Comparison of ENCODE assay signal across 8 cellular contexts in the genomic region with DNA sequence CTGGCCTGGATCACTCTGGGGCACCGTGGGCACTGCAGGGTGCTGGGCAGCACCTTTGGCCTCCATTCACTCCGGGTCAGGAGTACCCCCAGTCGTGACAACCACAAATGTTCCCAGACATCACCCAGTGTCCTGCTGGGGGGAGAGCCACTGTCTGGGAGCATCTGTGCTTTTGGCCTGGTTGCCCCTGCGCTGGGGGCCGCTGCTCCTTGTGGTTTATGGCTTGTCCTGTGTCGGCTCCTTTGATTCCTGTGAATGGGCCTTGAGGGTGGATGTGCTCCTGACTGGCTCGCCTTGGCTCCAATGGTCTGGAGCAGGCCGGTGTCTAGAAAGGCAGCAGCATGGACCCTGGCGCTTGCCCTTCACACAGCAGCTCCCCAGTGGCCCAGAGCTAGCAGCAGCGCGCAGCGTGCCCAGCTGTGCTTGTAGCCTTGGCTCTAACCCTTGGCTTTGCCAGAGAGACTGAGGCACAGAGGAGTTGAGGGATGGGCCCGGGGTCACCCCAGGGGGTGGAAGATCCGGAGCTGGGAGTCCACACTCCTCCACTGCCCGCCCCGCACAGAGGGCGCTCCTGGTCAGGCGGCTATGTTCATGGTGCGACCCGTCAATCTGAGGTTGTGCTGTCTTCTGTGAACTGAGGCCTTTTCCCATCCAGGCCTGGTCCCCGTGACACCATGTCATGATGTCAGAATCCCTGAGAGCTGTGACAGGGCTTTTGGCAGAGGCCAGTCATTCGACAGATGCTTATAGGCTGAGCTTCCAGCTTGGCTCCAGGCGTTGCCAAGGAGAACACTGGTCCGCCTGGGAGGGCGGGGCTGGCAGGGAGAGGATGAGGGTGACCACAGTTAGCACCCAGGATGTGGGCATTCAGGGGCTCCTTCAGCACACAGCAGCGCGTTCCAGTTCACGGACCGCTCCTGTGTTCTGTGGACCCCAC. TPM values are rescaled to one million over a fixed set of nuclear protein-coding genes. Genes with fewer than 3 reads are reported as not detected.
DNase-seq lines count a peak whose midpoint lies in the region; ATAC-seq, FAIRE-seq and TF ChIP-seq lines count a peak whose summit lies in the region.

No MANE protein-coding gene starts in this region.

- H3K4me2 ChIP-seq in K562 (ENCODE audit: insufficient read depth, low read length) = no peak overlapping the region

- no TSS peak for BruUV-seq in K562 (replicated peaks; lab: Mats Ljungman, UMichigan)

- H3K27ac ChIP-seq in K562 (ENCODE audit: extremely low read depth, low read depth, low read length) (no peak overlapping the region; the same call in 2 of the 3 replicates), kidney (ENCODE audit: low read depth in 2 of 2, low read length in 2 of 2) (peak overlapping the region; percentile 48 to 60), temporal lobe (ENCODE audit: low read depth, low read length) (peak overlapping the region; percentile 95)

- ATAC-seq in K562 = no peak
- no peak for ATAC-seq in GM18907 (IDR thresholded peaks at IDR 0.05; ENCODE audit: unreplicated experiment)
- ATAC-seq in GM21576 (IDR thresholded peaks at IDR 0.05; ENCODE audit: unreplicated experiment) = no peak

- DNase-seq in NCI-H82 (lab: John Stamatoyannopoulos, UW) (peak; percentile 24), NCI-H82 treated with DMSO at 0.1 percent for 48 hours (lab: John Stamatoyannopoulos, UW; ENCODE audit: unreplicated experiment) (no peak), K562 (ENCODE audit: extremely low read depth in 1 of 4, low spot score in 3 of 4) (no peak), kidney (peak; percentile 85), DMS153 treated with DMSO at 0.1 percent for 48 hours (lab: John Stamatoyannopoulos, UW; ENCODE audit: unreplicated experiment) (no peak)

- no peak for TF ChIP-seq POLR2A in K562 (conservative IDR thresholded peaks at IDR 0.05)

- POLR2A ChIA-PET in K562 (lab: Yijun Ruan, JAX) = interaction anchor here (1.5 kb wide), 1 partner anchor 131 kb away, joined by 3 read pairs; no protein-coding TSS in a partner anchor

- no peak for TF ChIP-seq CTCF in K562 (IDR thresholded peaks at IDR 0.05 in 2 of 3, conservative IDR thresholded peaks at IDR 0.05 in 1 of 3; ENCODE audit: insufficient read depth in 2 of 3, low read depth in 1 of 3, low read length in 3 of 3)
- TF ChIP-seq CTCF in kidney (IDR thresholded peaks at IDR 0.05; ENCODE audit: borderline replicate concordance, extremely low read depth, insufficient read depth) = no peak

- H3K9me3 ChIP-seq in K562 (replicated peaks; ENCODE audit: control insufficient read depth, insufficient read depth, low read depth, low read length) (no peaks in the 10 kb centered on the region), kidney (ENCODE audit: control insufficient read depth in 1 of 2, low read length in 2 of 2) (no peaks in the 10 kb centered on the region)

- H3K27me3 ChIP-seq in K562 (ENCODE audit: control insufficient read depth in 2 of 2, insufficient read depth in 2 of 2, low read length in 2 of 2) = no peaks in the 10 kb centered on the region

- H3K9ac ChIP-seq in K562 (ENCODE audit: insufficient read depth in 1 of 2, low read depth in 2 of 2, low read length in 2 of 2) = peak overlapping the region in 1 of 2 experiments; percentile 93; a peak in 3 of 4 replicates
- H3K9ac ChIP-seq in kidney (ENCODE audit: low read length in 2 of 2) = peak overlapping the region in 1 of 2 donors; percentile 1

- H3K36me3 ChIP-seq in K562 (ENCODE audit: control insufficient read depth, insufficient read depth, low read length) = peaks cover 71% of the 10 kb centered on the region; the same call in 2 of the 3 replicates
- H3K36me3 ChIP-seq in kidney (ENCODE audit: control insufficient read depth in 1 of 2, insufficient read depth in 2 of 2, low read length in 2 of 2) = no peaks in the 10 kb centered on the region

- no peak overlapping the region for H2AFZ ChIP-seq in K562 (ENCODE audit: low read depth, low read length)

- in situ Hi-C loops in K562 (cut with MboI) = no loop called here

- TF ChIP-seq RAD21 in K562 (CRISPR knock-in tag; conservative IDR thresholded peaks at IDR 0.05 in 1 of 2, IDR thresholded peaks at IDR 0.05 in 1 of 2) = no peak

- H4K20me1 ChIP-seq in K562 (replicated peaks; ENCODE audit: control insufficient read depth, insufficient read depth, low read length) = peaks cover 66% of the 10 kb centered on the region

- peaks cover 90% of the 10 kb centered on the region for H3K79me2 ChIP-seq in K562 (ENCODE audit: control insufficient read depth, insufficient read depth, low read length)

- H3K4me3 ChIP-seq in K562 = no peak overlapping the region
- H3K4me3 ChIP-seq in kidney (ENCODE audit: low read length in 2 of 2) = no peak overlapping the region

- CTCF ChIA-PET in K562 (lab: Yijun Ruan, JAX; ENCODE audit: low intra/inter-chr PET ratio) = interaction anchor here (0.6 kb wide), 1 partner anchor 161 kb away, joined by 6 read pairs; no protein-coding TSS in a partner anchor

- H3K4me1 ChIP-seq in K562 (replicated peaks in 1 of 2; ENCODE audit: control insufficient read depth in 2 of 2, insufficient read depth in 2 of 2, low read length in 2 of 2) (peaks cover 40 to 89% of the 10 kb centered on the region in 2 experiments), kidney (ENCODE audit: control insufficient read depth in 1 of 2, insufficient read depth in 1 of 2, low read depth in 1 of 2, low read length in 2 of 2) (peaks cover 48 to 68% of the 10 kb centered on the region in 2 donors)

- WGBS in K562 (ENCODE audit: insufficient coverage, low coverage, missing lambda C conversion rate) = 92% methylated on average over 26 of the region's 29 CpGs

- intact Hi-C loops in K562 (cut with micrococcal nuclease) = no loop called here
- intact Hi-C loops in kidney (cut with DNase I) = no loop called here

- peaks cover 28% of the 10 kb centered on the region for H3K9me1 ChIP-seq in K562 (ENCODE audit: control insufficient read depth, insufficient read depth, low read length)

- FAIRE-seq in K562 (lab: Jason Lieb, UNC) (no peak), kidney (lab: Jason Lieb, UNC) (no peak)

- TF ChIP-seq EP300 in K562 (IDR thresholded peaks at IDR 0.05; ENCODE audit: low read length) = no peak

RNA-seq across cellular contexts. Expression of gene DAZAP1, which starts 4.1 kb away (rescaled TPM):
- 223 and 289 TPM in 2 replicates for total RNA-seq in K562 (2011; cell fraction: chromatin; rRNA removed; ENCODE audit: low replicate concordance)
- 105 and 117 TPM in 2 replicates for total RNA-seq in K562 (2011; cell fraction: nucleolus; rRNA removed)
- total RNA-seq in K562 (2011; cell fraction: nucleoplasm; rRNA removed) = 149 and 185 TPM in 2 replicates
- total RNA-seq in K562 (2014; rRNA removed) (222 and 244 TPM in 2 replicates), K562 (2014; rRNA removed; fragmentation: Illumina TruSeq; extraction: Trizol) (77.7 and 78.7 TPM in 2 replicates), K562 (2015; rRNA removed; fragmentation: Illumina TruSeq; extraction: Trizol) (139 and 143 TPM in 2 replicates), K562 (2021) (287 and 289 TPM in 2 replicates), kidney (98.5 TPM), temporal lobe (25.8 TPM)
- polyA plus RNA-seq in K562 (2011; rRNA removed) (125 and 155 TPM in 2 replicates), K562 (2014; fragmentation: Illumina TruSeq; extraction: Trizol) (142 and 156 TPM in 2 replicates), K562 (2014; fragmentation: Nextera tagmentation; extraction: Ambion mirVana) (10 to 100 TPM; 10.8 to 13.3 TPM), K562 (2014; rRNA removed) (250 and 266 TPM in 2 replicates), kidney (ENCODE audit: insufficient read depth, low read depth, low replicate concordance) (47.7 TPM)
- 57.6 and 123 TPM in 2 replicates for polyA plus RNA-seq in K562 (2011; cell fraction: cytosol; rRNA removed)
- polyA plus RNA-seq in K562 (2011; cell fraction: nucleus; rRNA removed) = 177 and 237 TPM in 2 replicates
- 116 and 140 TPM in 2 replicates for polyA plus RNA-seq in K562 (2012)
- 29.7 and 47.1 TPM in 2 replicates for polyA minus RNA-seq in K562 (2011; rRNA and poly(A)+ RNA removed)
- 61.3 and 62.0 TPM in 2 replicates for polyA minus RNA-seq in K562 (2011; cell fraction: cytosol; rRNA and poly(A)+ RNA removed)
- polyA minus RNA-seq in K562 (2011; cell fraction: nucleus; rRNA and poly(A)+ RNA removed) = 38.8 and 60.8 TPM in 2 replicates

RNA-seq across cellular contexts. Expression of gene GAMT, which starts 10.2 kb away (rescaled TPM):
- 8.0 and 26.2 TPM in 2 replicates for total RNA-seq in K562 (2011; cell fraction: chromatin; rRNA removed; ENCODE audit: low replicate concordance)
- 17.6 and 18.7 TPM in 2 replicates for total RNA-seq in K562 (2011; cell fraction: nucleolus; rRNA removed)
- 11.9 and 13.9 TPM in 2 replicates for total RNA-seq in K562 (2011; cell fraction: nucleoplasm; rRNA removed)
- total RNA-seq in K562 (2014; rRNA removed) = 35.2 and 47.8 TPM in 2 replicates
- 6.1 and 11.1 TPM in 2 replicates for total RNA-seq in K562 (2014; rRNA removed; fragmentation: Illumina TruSeq; extraction: Trizol)
- 25.9 and 28.7 TPM in 2 replicates for total RNA-seq in K562 (2015; rRNA removed; fragmentation: Illumina TruSeq; extraction: Trizol)
- 35.3 and 37.5 TPM in 2 replicates for total RNA-seq in K562 (2021)
- 27.2 and 42.1 TPM in 2 replicates for polyA plus RNA-seq in K562 (2011; rRNA removed)
- 46.5 and 96.1 TPM in 2 replicates for polyA plus RNA-seq in K562 (2011; cell fraction: cytosol; rRNA removed)
- 23.4 and 27.7 TPM in 2 replicates for polyA plus RNA-seq in K562 (2011; cell fraction: nucleus; rRNA removed)
- 44.0 and 47.8 TPM in 2 replicates for polyA plus RNA-seq in K562 (2012)
- 26.2 and 35.1 TPM in 2 replicates for polyA plus RNA-seq in K562 (2014; fragmentation: Illumina TruSeq; extraction: Trizol)
- polyA plus RNA-seq in K562 (2014; fragmentation: Nextera tagmentation; extraction: Ambion mirVana) = 1 to 10 TPM; 1.3 to 2.1 TPM
- polyA plus RNA-seq in K562 (2014; rRNA removed) = 33.3 and 37.8 TPM in 2 replicates
- polyA minus RNA-seq in K562 (2011; rRNA and poly(A)+ RNA removed) = 8.4 and 12.9 TPM in 2 replicates
- polyA minus RNA-seq in K562 (2011; cell fraction: cytosol; rRNA and poly(A)+ RNA removed) = 22.1 and 26.4 TPM in 2 replicates
- 6.7 and 7.7 TPM in 2 replicates for polyA minus RNA-seq in K562 (2011; cell fraction: nucleus; rRNA and poly(A)+ RNA removed)
- total RNA-seq in kidney = 16.3 TPM
- polyA plus RNA-seq in kidney (ENCODE audit: insufficient read depth, low read depth, low replicate concordance) = 209 TPM
- total RNA-seq in temporal lobe = 10.3 TPM

RNA-seq across cellular contexts. Expression of gene RPS15, which starts 26.7 kb away (rescaled TPM):
- 72.0 and 238 TPM in 2 replicates for total RNA-seq in K562 (2011; cell fraction: chromatin; rRNA removed; ENCODE audit: low replicate concordance)
- total RNA-seq in K562 (2011; cell fraction: nucleolus; rRNA removed) = 545 and 547 TPM in 2 replicates
- 383 and 585 TPM in 2 replicates for total RNA-seq in K562 (2011; cell fraction: nucleoplasm; rRNA removed)
- total RNA-seq in K562 (2014; rRNA removed) (2,649 and 2,867 TPM in 2 replicates), K562 (2014; rRNA removed; fragmentation: Illumina TruSeq; extraction: Trizol) (407 and 630 TPM in 2 replicates), K562 (2015; rRNA removed; fragmentation: Illumina TruSeq; extraction: Trizol) (1,267 and 1,272 TPM in 2 replicates), K562 (2021) (2,126 and 2,254 TPM in 2 replicates), kidney (893 TPM), temporal lobe (418 TPM)
- polyA plus RNA-seq in K562 (2011; rRNA removed) (957 and 1,566 TPM in 2 replicates), K562 (2014; fragmentation: Illumina TruSeq; extraction: Trizol) (912 and 1,907 TPM in 2 replicates), K562 (2014; fragmentation: Nextera tagmentation; extraction: Ambion mirVana) (100 to 1,000 TPM; 605 to 818 TPM), K562 (2014; rRNA removed) (2,791 and 3,285 TPM in 2 replicates), kidney (ENCODE audit: insufficient read depth, low read depth, low replicate concordance) (1,823 TPM)
- 3,186 and 4,296 TPM in 2 replicates for polyA plus RNA-seq in K562 (2011; cell fraction: cytosol; rRNA removed)
- polyA plus RNA-seq in K562 (2011; cell fraction: nucleus; rRNA removed) = 907 and 973 TPM in 2 replicates
- polyA plus RNA-seq in K562 (2012) = 2,701 and 2,899 TPM in 2 replicates
- 202 and 239 TPM in 2 replicates for polyA minus RNA-seq in K562 (2011; rRNA and poly(A)+ RNA removed)
- polyA minus RNA-seq in K562 (2011; cell fraction: cytosol; rRNA and poly(A)+ RNA removed) = 1,242 and 1,610 TPM in 2 replicates
- polyA minus RNA-seq in K562 (2011; cell fraction: nucleus; rRNA and poly(A)+ RNA removed) = 152 and 304 TPM in 2 replicates

RNA-seq across cellular contexts. Expression of gene NDUFS7, which starts 27.8 kb away (rescaled TPM):
- 66.7 and 198 TPM in 2 replicates for total RNA-seq in K562 (2011; cell fraction: chromatin; rRNA removed; ENCODE audit: low replicate concordance)
- 157 and 164 TPM in 2 replicates for total RNA-seq in K562 (2011; cell fraction: nucleolus; rRNA removed)
- total RNA-seq in K562 (2011; cell fraction: nucleoplasm; rRNA removed) = 136 and 201 TPM in 2 replicates
- total RNA-seq in K562 (2014; rRNA removed) (253 and 295 TPM in 2 replicates), K562 (2014; rRNA removed; fragmentation: Illumina TruSeq; extraction: Trizol) (4.9 and 6.0 TPM in 2 replicates), K562 (2015; rRNA removed; fragmentation: Illumina TruSeq; extraction: Trizol) (108 and 142 TPM in 2 replicates), K562 (2021) (266 and 293 TPM in 2 replicates), kidney (85.5 TPM), temporal lobe (21.4 TPM)
- polyA plus RNA-seq in K562 (2011; rRNA removed) (56.7 and 107 TPM in 2 replicates), K562 (2014; fragmentation: Illumina TruSeq; extraction: Trizol) (11.4 and 105 TPM in 2 replicates), K562 (2014; fragmentation: Nextera tagmentation; extraction: Ambion mirVana) (10 to 100 TPM; 28.2 to 60.6 TPM), K562 (2014; rRNA removed) (271 and 292 TPM in 2 replicates), kidney (ENCODE audit: insufficient read depth, low read depth, low replicate concordance) (265 TPM)
- 225 and 766 TPM in 2 replicates for polyA plus RNA-seq in K562 (2011; cell fraction: cytosol; rRNA removed)
- polyA plus RNA-seq in K562 (2011; cell fraction: nucleus; rRNA removed) = 159 and 202 TPM in 2 replicates
- 194 and 288 TPM in 2 replicates for polyA plus RNA-seq in K562 (2012)
- polyA minus RNA-seq in K562 (2011; rRNA and poly(A)+ RNA removed) = 32.1 and 38.2 TPM in 2 replicates
- polyA minus RNA-seq in K562 (2011; cell fraction: cytosol; rRNA and poly(A)+ RNA removed) = 125 and 190 TPM in 2 replicates
- 30.8 and 41.1 TPM in 2 replicates for polyA minus RNA-seq in K562 (2011; cell fraction: nucleus; rRNA and poly(A)+ RNA removed)

RNA-seq across cellular contexts. Expression of gene APC2, which starts 38.4 kb away (rescaled TPM):
- 0.56 and 1.4 TPM in 2 replicates for total RNA-seq in K562 (2011; cell fraction: chromatin; rRNA removed; ENCODE audit: low replicate concordance)
- total RNA-seq in K562 (2011; cell fraction: nucleolus; rRNA removed) = 0.66 and 1.3 TPM in 2 replicates
- 0.44 and 0.53 TPM in 2 replicates for total RNA-seq in K562 (2011; cell fraction: nucleoplasm; rRNA removed)
- 0.05 and 0.08 TPM in 2 replicates for total RNA-seq in K562 (2014; rRNA removed)
- 0.04 TPM in 1 of 2 replicates, not detected in the other for total RNA-seq in K562 (2014; rRNA removed; fragmentation: Illumina TruSeq; extraction: Trizol)
- total RNA-seq in K562 (2015; rRNA removed; fragmentation: Illumina TruSeq; extraction: Trizol) = 0.04 TPM in 1 of 2 replicates, not detected in the other
- 0.27 and 0.40 TPM in 2 replicates for total RNA-seq in K562 (2021)
- polyA plus RNA-seq in K562 (2011; rRNA removed) = 0.01 and 0.06 TPM in 2 replicates
- 0.03 and 0.04 TPM in 2 replicates for polyA plus RNA-seq in K562 (2011; cell fraction: cytosol; rRNA removed)
- 0.13 and 0.21 TPM in 2 replicates for polyA plus RNA-seq in K562 (2011; cell fraction: nucleus; rRNA removed)
- polyA plus RNA-seq in K562 (2012) = 0.43 and 0.48 TPM in 2 replicates
- 0.01 TPM in 2 replicates for polyA plus RNA-seq in K562 (2014; fragmentation: Illumina TruSeq; extraction: Trizol)
- polyA plus RNA-seq in K562 (2014; fragmentation: Nextera tagmentation; extraction: Ambion mirVana) = not detected
- polyA plus RNA-seq in K562 (2014; rRNA removed) = 0.04 and 0.09 TPM in 2 replicates
- polyA minus RNA-seq in K562 (2011; rRNA and poly(A)+ RNA removed) = 0.06 and 0.07 TPM in 2 replicates
- not detected in 2 replicates for polyA minus RNA-seq in K562 (2011; cell fraction: cytosol; rRNA and poly(A)+ RNA removed)
- polyA minus RNA-seq in K562 (2011; cell fraction: nucleus; rRNA and poly(A)+ RNA removed) = 0.27 and 0.33 TPM in 2 replicates
- total RNA-seq in kidney = 0.25 TPM
- not detected for polyA plus RNA-seq in kidney (ENCODE audit: insufficient read depth, low read depth, low replicate concordance)
- total RNA-seq in temporal lobe = 193 TPM

Comparison
In these comparisons a context has a peak if more than half of its experiments do, and no peak if none do; other contexts are left out.
1. DNase-seq: peak in NCI-H82 (single experiment) and kidney (single experiment); none in NCI-H82 treated with DMSO at 0.1 percent for 48 hours (single experiment), K562 (0 of 4) and DMS153 treated with DMSO at 0.1 percent for 48 hours (single experiment).